11 cellular contexts compared by ENCODE assay signal in genomic region chr1:231020139-231020601, GRCh38. TPM values are rescaled to one million over a fixed set of nuclear protein-coding genes. Genes with fewer than 3 reads are reported as not detected.
DNase-seq lines count a peak whose midpoint lies in the region; ATAC-seq and TF ChIP-seq lines count a peak whose summit lies in the region.
"Had no signal": no experiment of that assay in that cellular context is flagged by ENCODE, and none has a peak within 500 bp of the region (broad histone marks: within the 10 kb centered on the region; RNA-seq: fewer than 3 reads in every experiment).

No MANE protein-coding gene starts in this region.

- ATAC-seq in GM23338 = no peak; the same call in 1 of the 3 replicates
- peak in 2 of 3 donors; percentile 36 to 63 for ATAC-seq in natural killer cell
- no peak for ATAC-seq in HG03442 (IDR thresholded peaks at IDR 0.05; ENCODE audit: unreplicated experiment)

- no peak for TF ChIP-seq POLR2A in NB4 (IDR thresholded peaks at IDR 0.05; ENCODE audit: extremely low read depth, insufficient read length)

- peaks cover 20% of the 10 kb centered on the region; the same call in 1 of the 2 replicates for H3K27me3 ChIP-seq in GM23338 (ENCODE audit: insufficient read depth)
- H3K27me3 ChIP-seq: sigmoid colon had no signal

- H3K79me2 ChIP-seq in GM23338 (replicated peaks; ENCODE audit: insufficient read depth) = no peaks in the 10 kb centered on the region

- H3K9me3 Mint-ChIP-seq in GM23338 (no peaks in the 10 kb centered on the region), natural killer cell (no peaks in the 10 kb centered on the region)

- H4K20me1 ChIP-seq in GM23338 (replicated peaks; ENCODE audit: insufficient read depth) = no peaks in the 10 kb centered on the region

- H3K27ac ChIP-seq in GM23338 (ENCODE audit: low read depth) = no peak overlapping the region

- H3K27me3 Mint-ChIP-seq in GM23338 (ENCODE audit: insufficient read depth, low read depth, poor library complexity) = peaks cover 24% of the 10 kb centered on the region
- H3K27me3 Mint-ChIP-seq in natural killer cell (ENCODE audit: low read depth in 2 of 2) = no peaks in the 10 kb centered on the region

- H3K9me2 ChIP-seq in GM23338 (ENCODE audit: insufficient read depth) = 0 out of 2 replicates have a peak, but pooled peaks cover 6% of the 10 kb centered on the region

- H3F3A ChIP-seq in GM23338 (replicated peaks; ENCODE audit: low read depth) = no peaks in the 10 kb centered on the region

- no peak overlapping the region for H3K4me3 Mint-ChIP-seq in GM23338
- H3K4me3 Mint-ChIP-seq in natural killer cell = peak overlapping the region; percentile 25

- H3K36me3 ChIP-seq in GM23338 (ENCODE audit: insufficient read depth) = no peaks in the 10 kb centered on the region
- H3K36me3 ChIP-seq: sigmoid colon had no signal

- TF ChIP-seq CTCF in GM23338 (conservative IDR thresholded peaks at IDR 0.05; ENCODE audit: low read depth in 2 of 2) = peak in 1 of 2 experiments; percentile 31; a peak in 1 of 4 replicates
- TF ChIP-seq CTCF in NB4 (IDR thresholded peaks at IDR 0.05; ENCODE audit: low read depth, low read length) = no peak
- no peak for TF ChIP-seq CTCF in cardiac fibroblast (IDR thresholded peaks at IDR 0.05; ENCODE audit: low read depth, low read length)
- no peak for TF ChIP-seq CTCF in natural killer cell (IDR thresholded peaks at IDR 0.05)

- H3K4me2 ChIP-seq in GM23338 = peak overlapping the region; percentile 76

- intact Hi-C loops in natural killer cell (cut with micrococcal nuclease) = no loop called here

- peaks cover 17% of the 10 kb centered on the region for H3K4me1 ChIP-seq in GM23338 (ENCODE audit: insufficient read depth)

- no peak overlapping the region for H2AFZ ChIP-seq in GM23338

- peak overlapping the region; percentile 41; the same call in 1 of the 2 replicates for H3K4me3 ChIP-seq in GM23338
- H3K4me3 ChIP-seq in NB4 (ENCODE audit: low read depth, low read length) = no peak overlapping the region
- no peak overlapping the region for H3K4me3 ChIP-seq in cardiac fibroblast (replicated peaks in 1 of 2; ENCODE audit: low read depth in 2 of 2, low read length in 2 of 2)
- H3K4me3 ChIP-seq: sigmoid colon had no signal

- H3K36me3 Mint-ChIP-seq in GM23338 (ENCODE audit: low read depth) (no peaks in the 10 kb centered on the region), natural killer cell (no peaks in the 10 kb centered on the region)

- H3K4me1 Mint-ChIP-seq in GM23338 (peaks cover 33% of the 10 kb centered on the region), natural killer cell (peaks cover 0 to 8% of the 10 kb centered on the region in 2 donors)

- H3K27ac Mint-ChIP-seq in GM23338 (no peak overlapping the region), natural killer cell (peak overlapping the region in 1 of 2 donors; percentile 49)

- peak; percentile 11 for DNase-seq in GM23338 (ENCODE audit: low spot score)
- DNase-seq in NB4 (ENCODE audit: low read depth) = peak; percentile 31
- DNase-seq in cardiac fibroblast (ENCODE audit: low read depth in 2 of 2) = peak; percentile 12 to 36
- DNase-seq in natural killer cell = no peak
- DNase-seq in CD1c-positive myeloid dendritic cell (ENCODE audit: extremely low spot score) = no peak
- DNase-seq in NCI-H2196 treated with DMSO at 0.1 percent for 48 hours (lab: John Stamatoyannopoulos, UW; ENCODE audit: unreplicated experiment) = no peak
- DNase-seq in activated effector memory CD4-positive, alpha-beta T cell treated with Interleukin-2 at 50 U/mL for 16 hours = no peak
- DNase-seq: NCI-H524; sigmoid colon; stimulated activated naive CD4-positive, alpha-beta T cell treated with Interleukin-2 at 50 U/mL for 16 hours had no signal

TF ChIP-seq in GM23338, 12 proteins besides CTCF, POLR2A, EP300 and RAD21 (continues in another document):
- TF ChIP-seq ETS1 (IDR thresholded peaks at IDR 0.05) = no peak
- TF ChIP-seq EZH2 (IDR thresholded peaks at IDR 0.05; ENCODE audit: low read depth, unreplicated experiment) = no peak
- TF ChIP-seq JUNB (IDR thresholded peaks at IDR 0.05; ENCODE audit: unreplicated experiment) = no peak
- no peak for TF ChIP-seq POLR2AphosphoS5 (IDR thresholded peaks at IDR 0.05; ENCODE audit: low read depth)
- TF ChIP-seq NANOG (IDR thresholded peaks at IDR 0.05; ENCODE audit: borderline replicate concordance) = no peak
- no peak for TF ChIP-seq CREB1 (CRISPR knock-in tag; IDR thresholded peaks at IDR 0.05; ENCODE audit: low read depth)
- TF ChIP-seq REST (IDR thresholded peaks at IDR 0.05; ENCODE audit: unreplicated experiment) = no peak

RNA-seq across cellular contexts. Expression of gene FAM89A, which starts 19.9 kb away (rescaled TPM):
- total RNA-seq in GM23338 (2014; rRNA removed; shearing (Covaris generic)) = 3.2 and 4.9 TPM in 2 replicates
- 3.4 and 3.8 TPM in 2 replicates for polyA plus RNA-seq in GM23338 (2016; fragmentation: Nextera tagmentation; extraction: Ambion mirVana)
- 1 to 10 TPM; 1.4 to 2.5 (median 2.0) TPM for total RNA-seq in natural killer cell

RNA-seq across cellular contexts. Expression of gene ARV1, which starts 41.3 kb away (rescaled TPM):
- total RNA-seq in GM23338 (2014; rRNA removed; shearing (Covaris generic)) = 10.4 and 18.8 TPM in 2 replicates
- 20.0 and 22.7 TPM in 2 replicates for polyA plus RNA-seq in GM23338 (2016; fragmentation: Nextera tagmentation; extraction: Ambion mirVana)
- 1 to 10 TPM; 7.2 to 7.6 (median 7.3) TPM for total RNA-seq in natural killer cell

RNA-seq across cellular contexts. Expression of gene TTC13, which starts 41.5 kb away (rescaled TPM):
- total RNA-seq in GM23338 (2014; rRNA removed; shearing (Covaris generic)) = 9.4 and 13.5 TPM in 2 replicates
- polyA plus RNA-seq in GM23338 (2016; fragmentation: Nextera tagmentation; extraction: Ambion mirVana) = 3.8 and 4.9 TPM in 2 replicates
- total RNA-seq in natural killer cell = 10 to 100 TPM; 72.4 to 90.1 (median 80.4) TPM

Comparison
In these comparisons a context has a peak if more than half of its experiments do, and no peak if none do; other contexts are left out.
1. ATAC-seq: peak in natural killer cell (2 of 3); none in GM23338 (single experiment) and HG03442 (single experiment).
2. DNase-seq: peak in GM23338 (single experiment), NB4 (single experiment) and cardiac fibroblast (2 of 2); none in natural killer cell (single experiment), CD1c-positive myeloid dendritic cell (single experiment), NCI-H2196 treated with DMSO at 0.1 percent for 48 hours (single experiment) and activated effector memory CD4-positive, alpha-beta T cell treated with Interleukin-2 at 50 U/mL for 16 hours (single experiment).